18 cellular contexts compared by ENCODE assay signal in the genomic region with DNA sequence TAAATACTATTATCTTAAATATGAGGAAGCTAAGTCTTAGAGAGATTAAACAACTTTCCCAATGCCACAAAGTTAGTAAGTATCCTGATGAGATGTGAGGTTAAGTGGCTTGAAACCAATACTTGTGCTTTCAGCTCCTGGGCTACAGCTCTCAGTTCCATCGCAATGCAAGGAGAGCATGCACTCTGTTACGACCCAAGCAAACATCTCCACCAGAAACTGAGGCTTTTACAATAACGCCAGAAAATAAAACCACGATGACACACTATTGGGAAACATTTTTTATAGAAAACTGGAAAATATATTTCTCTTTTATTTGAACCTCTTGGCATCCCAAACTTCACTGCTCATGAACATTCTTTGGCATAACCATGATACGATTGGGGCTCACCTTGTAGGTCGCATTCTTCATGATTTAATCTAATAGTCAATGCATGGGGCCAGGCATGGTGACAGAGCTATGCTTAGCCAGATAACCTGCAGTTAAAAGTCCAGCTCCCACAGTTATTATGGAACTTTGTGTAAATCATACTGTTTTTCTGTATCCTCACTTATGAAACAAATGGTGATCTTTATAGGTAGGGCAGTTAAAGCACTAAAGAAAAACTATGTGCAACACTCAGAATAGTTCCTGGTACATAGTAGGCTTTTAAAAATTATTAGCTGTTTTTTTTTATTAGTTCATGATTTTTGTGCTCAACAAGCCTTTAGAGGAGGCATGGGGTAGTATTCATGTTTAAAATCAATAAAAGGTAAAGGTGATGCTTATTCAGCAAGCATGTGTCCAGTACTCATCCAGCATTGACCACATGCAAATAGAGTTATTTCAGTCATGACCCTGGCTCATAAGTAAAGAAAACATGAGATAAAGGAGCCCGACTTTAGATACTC.
A peak's percentile ranks its signal among the peaks of the same experiment; 100 is the strongest.
DNase-seq lines count a peak whose midpoint lies in the region; ATAC-seq and TF ChIP-seq lines count a peak whose summit lies in the region.
"Had no signal": no experiment of that assay in that cellular context is flagged by ENCODE, and none has a peak within 500 bp of the region (broad histone marks: within the 10 kb centered on the region; RNA-seq: fewer than 3 reads in every experiment).

No MANE protein-coding gene starts in this region.

- DNase-seq in CD14-positive monocyte (ENCODE audit: low spot score) (no peak), RWPE2 (ENCODE audit: low spot score) (no peak), fibroblast of gingiva (ENCODE audit: low read depth) (peak; percentile 27), osteoblast (ENCODE audit: insufficient read length, low spot score, missing footprints) (no peak), hepatocyte (ENCODE audit: low spot score) (no peak), NCI-H1048 (lab: John Stamatoyannopoulos, UW) (no peak)
- DNase-seq in activated T-cell treated with anti-CD3 and anti-CD28 coated beads, Interleukin-2, amount 50 U/mL, for 1 hour = no peak
- DNase-seq in activated naive CD4-positive, alpha-beta T cell treated with Interleukin-2 at 50 U/mL for 16 hours = no peak
- DNase-seq: CD4-positive, CD25-positive, alpha-beta regulatory T cell; DMS79 treated with DMSO at 0.1 percent for 48 hours; NCI-H1105 treated with DMSO at 0.1 percent for 48 hours; NCI-H187; NCI-H2171; NCI-H446 treated with DMSO at 0.1 percent for 48 hours; NCI-H82; Peyer's patch; SHP77 had no signal

- H3K4me3 Mint-ChIP-seq in CD14-positive monocyte = no peak overlapping the region
- H3K4me3 Mint-ChIP-seq: CD4-positive, CD25-positive, alpha-beta regulatory T cell had no signal

- H3K9me3 Mint-ChIP-seq in CD14-positive monocyte = peaks cover 0 to 2% (median 0%) of the 10 kb centered on the region in 7 donors

- H3K79me2 ChIP-seq in osteoblast (ENCODE audit: insufficient read depth, low read length) (no peaks in the 10 kb centered on the region), hepatocyte (no peaks in the 10 kb centered on the region)

- peaks cover 0 to 1% (median 0%) of the 10 kb centered on the region in 3 donors for H3K27me3 Mint-ChIP-seq in CD14-positive monocyte (ENCODE audit: low read depth in 3 of 3)
- H3K27me3 Mint-ChIP-seq: CD4-positive, CD25-positive, alpha-beta regulatory T cell had no signal

- peaks cover 7% of the 10 kb centered on the region for H3K4me1 Mint-ChIP-seq in CD14-positive monocyte

- peak overlapping the region in 4 of 7 donors; percentile 2 to 68 (median 16) for H3K27ac Mint-ChIP-seq in CD14-positive monocyte
- H3K27ac Mint-ChIP-seq: CD4-positive, CD25-positive, alpha-beta regulatory T cell had no signal

- H3K27me3 ChIP-seq in RWPE2 (ENCODE audit: insufficient read depth, poor library complexity, severe bottlenecking) (no peaks in the 10 kb centered on the region), osteoblast (ENCODE audit: insufficient read depth, low read length) (no peaks in the 10 kb centered on the region), hepatocyte (no peaks in the 10 kb centered on the region)
- H3K27me3 ChIP-seq: Peyer's patch had no signal

- H3K4me2 ChIP-seq in osteoblast (ENCODE audit: insufficient read depth, low read length) = peak overlapping the region; percentile 34
- no peak overlapping the region for H3K4me2 ChIP-seq in hepatocyte

- H3K4me3 ChIP-seq in RWPE2 (ENCODE audit: severe bottlenecking) = no peak overlapping the region
- H3K4me3 ChIP-seq in osteoblast (ENCODE audit: insufficient read depth, low read length) = no peak overlapping the region
- no peak overlapping the region for H3K4me3 ChIP-seq in hepatocyte
- H3K4me3 ChIP-seq: Peyer's patch had no signal

- H3K36me3 ChIP-seq in RWPE2 (ENCODE audit: low read depth) (no peaks in the 10 kb centered on the region), osteoblast (ENCODE audit: insufficient read depth, low read length) (no peaks in the 10 kb centered on the region), hepatocyte (replicated peaks; ENCODE audit: insufficient read depth, low read depth) (no peaks in the 10 kb centered on the region)
- H3K36me3 ChIP-seq: Peyer's patch had no signal

- H2AFZ ChIP-seq in osteoblast (ENCODE audit: low read length) = peak overlapping the region; percentile 17
- no peak overlapping the region for H2AFZ ChIP-seq in hepatocyte

- H4K20me1 ChIP-seq in osteoblast (ENCODE audit: insufficient read depth, low read length) = no peaks in the 10 kb centered on the region
- no peaks in the 10 kb centered on the region for H4K20me1 ChIP-seq in hepatocyte (ENCODE audit: insufficient read depth, poor library complexity, severe bottlenecking)

- peak overlapping the region; percentile 8 for H3K27ac ChIP-seq in RWPE2 (ENCODE audit: poor library complexity, severe bottlenecking)
- H3K27ac ChIP-seq in osteoblast (ENCODE audit: low read depth, low read length) = peak overlapping the region; percentile 49
- H3K27ac ChIP-seq in hepatocyte = no peak overlapping the region
- H3K27ac ChIP-seq: Peyer's patch had no signal

- H3K9me3 ChIP-seq in RWPE2 (ENCODE audit: severe bottlenecking) = no peaks in the 10 kb centered on the region
- H3K9me3 ChIP-seq in osteoblast (ENCODE audit: low read depth, low read length) = no peaks in the 10 kb centered on the region
- no peaks in the 10 kb centered on the region for H3K9me3 ChIP-seq in hepatocyte (ENCODE audit: low read depth)
- H3K9me3 ChIP-seq: Peyer's patch had no signal

- TF ChIP-seq CTCF in CD14-positive monocyte (IDR thresholded peaks at IDR 0.05) (no peak), RWPE2 (IDR thresholded peaks at IDR 0.05; ENCODE audit: poor library complexity, severe bottlenecking) (no peak), osteoblast (IDR thresholded peaks at IDR 0.05; ENCODE audit: extremely low read depth, low read depth, low read length) (no peak), hepatocyte (IDR thresholded peaks at IDR 0.05; ENCODE audit: poor library complexity) (no peak)

- ATAC-seq in RWPE2 (ENCODE audit: low read depth) = no peak
- ATAC-seq: HCT116 had no signal

- H3K4me1 ChIP-seq in RWPE2 (ENCODE audit: insufficient read depth, poor library complexity, severe bottlenecking) = peaks cover 13% of the 10 kb centered on the region
- H3K4me1 ChIP-seq in osteoblast (ENCODE audit: insufficient read depth, low read length) = peaks cover 14% of the 10 kb centered on the region
- H3K4me1 ChIP-seq in hepatocyte (ENCODE audit: insufficient read depth) = no peaks in the 10 kb centered on the region
- H3K4me1 ChIP-seq: Peyer's patch had no signal

- no peaks in the 10 kb centered on the region for H3K36me3 Mint-ChIP-seq in CD14-positive monocyte
- H3K36me3 Mint-ChIP-seq: CD4-positive, CD25-positive, alpha-beta regulatory T cell had no signal

- WGBS in hepatocyte (ENCODE audit: low lambda C conversion rate, missing lambda C conversion rate) = 83% methylated on average over 7 of the region's 7 CpGs

- H3K9me2 ChIP-seq in hepatocyte (replicated peaks; ENCODE audit: insufficient read depth) = no peaks in the 10 kb centered on the region

- intact Hi-C loops in CD14-positive monocyte (cut with micrococcal nuclease) = no loop called here
